ENCODE assay signal across 10 cellular contexts in the genomic region with DNA sequence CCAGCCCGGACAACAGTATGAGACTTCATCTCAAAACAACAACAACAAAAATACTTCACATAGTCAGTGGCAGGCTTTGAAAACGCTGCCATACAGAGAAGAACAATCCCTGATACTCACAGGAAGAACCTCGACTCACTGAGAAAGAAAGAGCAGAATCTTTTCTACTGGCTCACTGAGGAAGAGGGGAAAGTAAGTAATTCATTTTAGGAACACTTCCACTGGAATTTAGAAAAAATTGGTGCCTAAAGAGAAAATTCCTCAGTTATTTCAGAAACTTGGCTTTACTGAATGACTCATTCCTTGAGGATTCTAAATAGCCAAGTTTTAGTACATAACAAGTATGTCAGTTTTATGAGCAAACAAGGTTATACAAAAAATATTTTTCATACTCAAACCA. TPM values are rescaled to one million over a fixed set of nuclear protein-coding genes. Genes with fewer than 3 reads are reported as not detected.
DNase-seq lines count a peak whose midpoint lies in the region; ATAC-seq and TF ChIP-seq lines count a peak whose summit lies in the region.
"Had no signal": no experiment of that assay in that cellular context is flagged by ENCODE, and none has a peak within 500 bp of the region (broad histone marks: within the 10 kb centered on the region; RNA-seq: fewer than 3 reads in every experiment).

No MANE protein-coding gene starts in this region.

- H3K9me3 ChIP-seq in left ventricle myocardium inferior (replicated peaks), result no peaks in the 10 kb centered on the region
- H3K9me3 ChIP-seq: prostate gland had no signal

- peak overlapping the region; percentile 34 for H3K4me3 Mint-ChIP-seq in activated T-helper 2 cell treated with anti-CD3 and anti-CD28 coated beads, Interferon-gamma antibody, Interleukin-2, Interleukin-4, amounts not matched to agents 10 μg/mL and 5 μg/mL and 100 μg/mL, durations not matched to agents 14 hours and 24 hours and 36 hours (ENCODE audit: low read depth)

- no peaks in the 10 kb centered on the region for H3K27me3 ChIP-seq in left ventricle myocardium inferior (ENCODE audit: low read depth)
- H3K27me3 ChIP-seq in layer of hippocampus (ENCODE audit: control insufficient read depth, insufficient read depth, low read length), result no peaks in the 10 kb centered on the region

- peaks cover 33% of the 10 kb centered on the region for H3K4me1 ChIP-seq in left ventricle myocardium inferior

- peaks cover 27% of the 10 kb centered on the region for H3K36me3 ChIP-seq in left ventricle myocardium inferior
- H3K36me3 ChIP-seq: prostate gland had no signal

- H3K9me3 Mint-ChIP-seq in activated T-helper 2 cell treated with anti-CD3 and anti-CD28 coated beads, Interferon-gamma antibody, Interleukin-2, Interleukin-4, amounts not matched to agents 10 μg/mL and 5 μg/mL and 100 μg/mL, durations not matched to agents 14 hours and 24 hours and 36 hours, result no peaks in the 10 kb centered on the region

- no peak for ATAC-seq in Right ventricle myocardium inferior
- ATAC-seq in GM19035 (IDR thresholded peaks at IDR 0.05; ENCODE audit: unreplicated experiment), result no peak
- no peak for ATAC-seq in HG03439 (IDR thresholded peaks at IDR 0.05; ENCODE audit: unreplicated experiment)
- no peak for ATAC-seq in HG03565 (IDR thresholded peaks at IDR 0.05; ENCODE audit: unreplicated experiment)

- no peak overlapping the region for H3K4me3 ChIP-seq in left ventricle myocardium inferior
- H3K4me3 ChIP-seq: prostate gland had no signal

- intact Hi-C loops in left ventricle myocardium inferior (cut with micrococcal nuclease), result loop anchor here (10.0 kb wide), 2 partner anchors 148 to 338 kb away; a partner anchor contains a TSS
- intact Hi-C loops in Right ventricle myocardium inferior (cut with DNase I), result loop anchor here (5.0 kb wide), 1 partner anchor 145 kb away; a partner anchor contains a TSS
- intact Hi-C loops in activated T-helper 2 cell treated with anti-CD3 and anti-CD28 coated beads, Interferon-gamma antibody, Interleukin-2, Interleukin-4, amounts not matched to agents 10 μg/mL and 5 μg/mL and 100 μg/mL, durations not matched to agents 14 hours and 24 hours and 36 hours (cut with micrococcal nuclease), result loop anchor here (2.0 to 5.0 kb wide), 5 partner anchors 95 to 425 kb away; a partner anchor contains a TSS

- H3K27me3 Mint-ChIP-seq in activated T-helper 2 cell treated with anti-CD3 and anti-CD28 coated beads, Interferon-gamma antibody, Interleukin-2, Interleukin-4, amounts not matched to agents 10 μg/mL and 5 μg/mL and 100 μg/mL, durations not matched to agents 14 hours and 24 hours and 36 hours (ENCODE audit: low read depth), result no peaks in the 10 kb centered on the region

- DNase-seq in left ventricle myocardium inferior (no peak), Right ventricle myocardium inferior (ENCODE audit: missing footprints) (no peak), DMS153 treated with DMSO at 0.1 percent for 48 hours (lab: John Stamatoyannopoulos, UW; ENCODE audit: unreplicated experiment) (no peak)
- DNase-seq in activated T-helper 2 cell treated with anti-CD3 and anti-CD28 coated beads, Interferon-gamma antibody, Interleukin-2, Interleukin-4, amounts not matched to agents 10 μg/mL and 5 μg/mL and 100 μg/mL, durations not matched to agents 14 hours and 24 hours and 36 hours (ENCODE audit: low spot score), result no peak
- DNase-seq: foreskin melanocyte had no signal

- H3K36me3 Mint-ChIP-seq in activated T-helper 2 cell treated with anti-CD3 and anti-CD28 coated beads, Interferon-gamma antibody, Interleukin-2, Interleukin-4, amounts not matched to agents 10 μg/mL and 5 μg/mL and 100 μg/mL, durations not matched to agents 14 hours and 24 hours and 36 hours (ENCODE audit: low read depth), result peaks cover 55% of the 10 kb centered on the region

- peak overlapping the region; percentile 84 for H3K27ac Mint-ChIP-seq in activated T-helper 2 cell treated with anti-CD3 and anti-CD28 coated beads, Interferon-gamma antibody, Interleukin-2, Interleukin-4, amounts not matched to agents 10 μg/mL and 5 μg/mL and 100 μg/mL, durations not matched to agents 14 hours and 24 hours and 36 hours

- peaks cover 62% of the 10 kb centered on the region for H3K4me1 Mint-ChIP-seq in activated T-helper 2 cell treated with anti-CD3 and anti-CD28 coated beads, Interferon-gamma antibody, Interleukin-2, Interleukin-4, amounts not matched to agents 10 μg/mL and 5 μg/mL and 100 μg/mL, durations not matched to agents 14 hours and 24 hours and 36 hours (ENCODE audit: low read depth)

- no peak for TF ChIP-seq CTCF in left ventricle myocardium inferior (IDR thresholded peaks at IDR 0.05; ENCODE audit: borderline replicate concordance)

- H3K27ac ChIP-seq in left ventricle myocardium inferior (replicated peaks), result peak overlapping the region; percentile 71
- H3K27ac ChIP-seq in layer of hippocampus (ENCODE audit: low read depth, low read length), result peak overlapping the region; percentile 15

RNA-seq across cellular contexts. Expression of a gene that starts 12.3 kb away (rescaled TPM):
- total RNA-seq in left ventricle myocardium inferior (17.5 TPM), Right ventricle myocardium inferior (15.6 TPM)
- total RNA-seq in activated T-helper 2 cell treated with anti-CD3 and anti-CD28 coated beads, Interferon-gamma antibody, Interleukin-2, Interleukin-4, amounts not matched to agents 10 μg/mL and 5 μg/mL and 100 μg/mL, durations not matched to agents 14 hours and 24 hours and 36 hours, result 34.1 and 37.7 TPM in 2 replicates
